Comparison of ENCODE assay signal across 9 cellular contexts in genomic region chr22:49052023-49052538, GRCh38.
DNase-seq lines count a peak whose midpoint lies in the region; ATAC-seq lines count a peak whose summit lies in the region.
"Had no signal": no experiment of that assay in that cellular context is flagged by ENCODE, and none has a peak within 500 bp of the region (broad histone marks: within the 10 kb centered on the region; RNA-seq: fewer than 3 reads in every experiment).

No MANE protein-coding gene starts in this region.

- H3K9me3 ChIP-seq in iPS-18c (ENCODE audit: control insufficient read depth, insufficient read depth, low read length) (peaks cover 3% of the 10 kb centered on the region), trophoblast cell (ENCODE audit: insufficient read depth, low read depth, low read length) (peaks cover 2% of the 10 kb centered on the region)

- no peak overlapping the region for H4K8ac ChIP-seq in trophoblast cell (ENCODE audit: low read depth, low read length)

- H3K18ac ChIP-seq in trophoblast cell (ENCODE audit: low read length) = no peak overlapping the region

- H3K4me3 ChIP-seq in iPS-18c (ENCODE audit: insufficient read depth, low read depth, low read length) (peak overlapping the region; percentile 16; the same call in 1 of the 2 replicates), trophoblast cell (ENCODE audit: low read depth, low read length) (no peak overlapping the region)

- H3K79me2 ChIP-seq in trophoblast cell (ENCODE audit: control insufficient read depth, insufficient read depth, low read length, poor library complexity) = no peaks in the 10 kb centered on the region

- H3K36me3 ChIP-seq in trophoblast cell (ENCODE audit: control insufficient read depth in 1 of 2, insufficient read depth in 2 of 2, low read length in 2 of 2) = no peaks in the 10 kb centered on the region

- no peak overlapping the region for H2AFZ ChIP-seq in trophoblast cell (ENCODE audit: insufficient read depth, low read length, poor library complexity)

- no peak overlapping the region for H2BK120ac ChIP-seq in trophoblast cell (ENCODE audit: insufficient read depth, low read length, poor library complexity)

- no peak overlapping the region for H2BK12ac ChIP-seq in trophoblast cell (ENCODE audit: low read length)

- no peaks in the 10 kb centered on the region for H3K27me3 ChIP-seq in trophoblast cell (ENCODE audit: insufficient read depth, low read length)

- no peak overlapping the region for H3K27ac Mint-ChIP-seq in activated T-cell treated with anti-CD3 and anti-CD28 coated beads, Interleukin-2, amount 50 U/mL, for 72 hours

- no peaks in the 10 kb centered on the region for H3K36me3 Mint-ChIP-seq in activated T-cell treated with anti-CD3 and anti-CD28 coated beads, Interleukin-2, amount 50 U/mL, for 72 hours (ENCODE audit: insufficient read depth in 2 of 2)

- no peak overlapping the region for H2AK5ac ChIP-seq in trophoblast cell (ENCODE audit: low read length)

- H3K9me3 Mint-ChIP-seq in activated T-cell treated with anti-CD3 and anti-CD28 coated beads, Interleukin-2, amount 50 U/mL, for 72 hours = no peaks in the 10 kb centered on the region

- no peak overlapping the region for H3K9ac ChIP-seq in trophoblast cell (ENCODE audit: low read length)

- H3K4me3 Mint-ChIP-seq in activated T-cell treated with anti-CD3 and anti-CD28 coated beads, Interleukin-2, amount 50 U/mL, for 72 hours = peak overlapping the region; percentile 79 to 91

- H3K23ac ChIP-seq in trophoblast cell (ENCODE audit: low read length) = no peak overlapping the region

- no peak overlapping the region for H3K4me2 ChIP-seq in trophoblast cell (ENCODE audit: low read length)

- H3K27me3 Mint-ChIP-seq in activated T-cell treated with anti-CD3 and anti-CD28 coated beads, Interleukin-2, amount 50 U/mL, for 72 hours (ENCODE audit: low read depth) = peaks cover 6% of the 10 kb centered on the region

- H4K12ac ChIP-seq in trophoblast cell (ENCODE audit: low read depth, low read length) = no peak overlapping the region

- no peak overlapping the region for H3K4ac ChIP-seq in trophoblast cell (ENCODE audit: low read depth, low read length)

- peak; percentile 37 to 68 for DNase-seq in activated T-cell treated with anti-CD3 and anti-CD28 coated beads, Interleukin-2, amount 50 U/mL, for 72 hours
- peak in 2 of 3 experiments; percentile 5 to 27 for DNase-seq in stimulated activated CD4-positive, alpha-beta T cell treated with anti-CD3 and anti-CD28 coated beads, TNF-alpha, amount 100 ng/mL, for 24 hours (ENCODE audit: low read depth in 3 of 3)
- DNase-seq in trophoblast cell = no peak
- no peak for DNase-seq in GDM1 (lab: John Stamatoyannopoulos, UW)
- DNase-seq: NCI-H526 treated with DMSO at 0.1 percent for 48 hours had no signal

- H3K14ac ChIP-seq in trophoblast cell (ENCODE audit: low read length) = no peak overlapping the region

- WGBS in trophoblast cell (ENCODE audit: extremely low coverage, insufficient coverage, insufficient read length) = no CpG with 5 or more reads among the region's 36 CpGs

- no peaks in the 10 kb centered on the region for H3K4me1 ChIP-seq in trophoblast cell (ENCODE audit: control insufficient read depth in 1 of 2, insufficient read depth in 2 of 2, low read length in 2 of 2)

- no peaks in the 10 kb centered on the region for H3K79me1 ChIP-seq in trophoblast cell (ENCODE audit: low read length)

- H3K4me1 Mint-ChIP-seq in activated T-cell treated with anti-CD3 and anti-CD28 coated beads, Interleukin-2, amount 50 U/mL, for 72 hours (ENCODE audit: low read depth) = peaks cover 21% of the 10 kb centered on the region

- H3K27ac ChIP-seq in trophoblast cell (ENCODE audit: low read depth, low read length) = no peak overlapping the region

- H4K91ac ChIP-seq in trophoblast cell (ENCODE audit: low read depth, low read length) = no peak overlapping the region

- ATAC-seq in GM18909 (IDR thresholded peaks at IDR 0.05; ENCODE audit: poor library complexity, unreplicated experiment) (peak; percentile 57), HG03354 (IDR thresholded peaks at IDR 0.05; ENCODE audit: poor library complexity, severe bottlenecking, unreplicated experiment) (no peak), HG03175 (IDR thresholded peaks at IDR 0.05; ENCODE audit: unreplicated experiment) (no peak)
- ATAC-seq in activated T-cell treated with anti-CD3 and anti-CD28 coated beads, Interleukin-2, amount 50 U/mL, for 72 hours (replicated peaks in 1 of 2) = peak; percentile 73 to 95

- H2BK5ac ChIP-seq in trophoblast cell (ENCODE audit: low read depth, low read length, poor library complexity) = no peak overlapping the region

Comparison
In these comparisons a context has a peak if more than half of its experiments do, and no peak if none do; other contexts are left out.
1. ATAC-seq: peak in GM18909 (single experiment) and activated T-cell treated with anti-CD3 and anti-CD28 coated beads, Interleukin-2, amount 50 U/mL, for 72 hours (2 of 2); none in HG03354 (single experiment) and HG03175 (single experiment).
2. DNase-seq: peak in activated T-cell treated with anti-CD3 and anti-CD28 coated beads, Interleukin-2, amount 50 U/mL, for 72 hours (2 of 2) and stimulated activated CD4-positive, alpha-beta T cell treated with anti-CD3 and anti-CD28 coated beads, TNF-alpha, amount 100 ng/mL, for 24 hours (2 of 3); none in trophoblast cell (0 of 2) and GDM1 (single experiment).